In the genomic region with DNA sequence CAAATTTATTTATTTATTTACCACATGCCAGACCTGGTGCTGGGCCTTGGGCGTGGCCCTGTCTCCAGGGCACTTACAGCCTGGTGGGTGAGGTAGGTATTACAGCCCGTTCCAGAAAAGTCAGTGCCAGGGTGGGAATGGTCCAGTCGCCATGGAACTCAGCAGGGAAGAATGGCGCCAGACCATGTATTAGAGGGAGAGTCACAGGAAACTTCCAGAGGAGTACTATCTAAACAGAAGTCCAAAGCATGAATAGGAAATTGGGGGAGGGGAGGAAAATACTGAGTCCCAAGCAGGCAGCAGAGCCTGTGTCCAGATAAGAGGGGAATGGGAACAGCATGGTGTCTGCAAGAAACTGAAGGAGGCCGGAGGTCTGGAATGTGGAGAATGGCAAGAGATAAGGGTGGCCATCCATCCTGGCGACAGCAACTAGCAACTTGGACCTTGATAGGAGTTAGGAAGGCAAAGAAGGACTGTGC, we compare ENCODE assay signal across 10 cellular contexts. TPM values are rescaled to one million over a fixed set of nuclear protein-coding genes. Genes with fewer than 3 reads are reported as not detected.
A peak's percentile ranks its signal among the peaks of the same experiment; 100 is the strongest.
DNase-seq lines count a peak whose midpoint lies in the region; ATAC-seq and TF ChIP-seq lines count a peak whose summit lies in the region.
"Had no signal": no experiment of that assay in that cellular context is flagged by ENCODE, and none has a peak within 500 bp of the region (broad histone marks: within the 10 kb centered on the region; RNA-seq: fewer than 3 reads in every experiment).

No MANE protein-coding gene starts in this region.

- no TSS peak for BruUV-seq in PC-9 (replicated peaks; lab: Mats Ljungman, UMichigan)

- H3K9me2 ChIP-seq in PC-9 (ENCODE audit: insufficient read depth), result no peaks in the 10 kb centered on the region

- no peaks in the 10 kb centered on the region for H3K27me3 ChIP-seq in PC-9 (ENCODE audit: insufficient read depth, low read depth)

- peaks cover 73% of the 10 kb centered on the region for H3K36me3 Mint-ChIP-seq in T-helper 1 cell treated with Interleukin-12 subunit alpha and Interleukin-12 subunit beta and Interleukin-4 antibody, amounts not matched to agents 30 μg/mL and 1 μg/mL, for 36 hours (ENCODE audit: low read depth)
- peaks cover 49% of the 10 kb centered on the region for H3K36me3 Mint-ChIP-seq in stimulated activated memory B cell treated with anti-CD40 and anti-IgM and Interleukin-4, amounts not matched to agents 10 μg/mL and 1 μg/mL and 100 μg/mL, for 72 hours

- DNase-seq in T-helper 1 cell, result no peak
- DNase-seq in PC-9, result no peak
- peak; percentile 67 for DNase-seq in fibroblast of pulmonary artery (ENCODE audit: low read depth)
- DNase-seq in T1000 (lab: John Stamatoyannopoulos, UW), result no peak

- peak overlapping the region; percentile 45 for H3K27ac Mint-ChIP-seq in T-helper 1 cell treated with Interleukin-12 subunit alpha and Interleukin-12 subunit beta and Interleukin-4 antibody, amounts not matched to agents 30 μg/mL and 1 μg/mL, for 36 hours
- H3K27ac Mint-ChIP-seq in stimulated activated memory B cell treated with anti-CD40 and anti-IgM and Interleukin-4, amounts not matched to agents 10 μg/mL and 1 μg/mL and 100 μg/mL, for 72 hours, result peak overlapping the region; percentile 58

- H2AFZ ChIP-seq in PC-9, result no peak overlapping the region

- peaks cover 31% of the 10 kb centered on the region for H3K4me1 ChIP-seq in PC-9 (replicated peaks; ENCODE audit: insufficient read depth)

- H3K36me3 ChIP-seq in PC-9 (ENCODE audit: low read depth), result peaks cover 6% of the 10 kb centered on the region; the same call in 1 of the 2 replicates

- H3K4me3 ChIP-seq in PC-9, result no peak overlapping the region
- no peak overlapping the region for H3K4me3 ChIP-seq in fibroblast of pulmonary artery (replicated peaks; ENCODE audit: low read depth, low read length)
- H3K4me3 ChIP-seq: skin epidermis had no signal

- peaks cover 69% of the 10 kb centered on the region for H3K4me1 Mint-ChIP-seq in T-helper 1 cell treated with Interleukin-12 subunit alpha and Interleukin-12 subunit beta and Interleukin-4 antibody, amounts not matched to agents 30 μg/mL and 1 μg/mL, for 36 hours (ENCODE audit: low read depth)
- H3K4me1 Mint-ChIP-seq in stimulated activated memory B cell treated with anti-CD40 and anti-IgM and Interleukin-4, amounts not matched to agents 10 μg/mL and 1 μg/mL and 100 μg/mL, for 72 hours, result peaks cover 58% of the 10 kb centered on the region

- H3K4me2 ChIP-seq in PC-9, result no peak overlapping the region

- TF ChIP-seq CTCF in PC-9 (conservative IDR thresholded peaks at IDR 0.05), result peak; percentile 57
- peak; percentile 47 for TF ChIP-seq CTCF in fibroblast of pulmonary artery (IDR thresholded peaks at IDR 0.05; ENCODE audit: low read length, missing control alignments)

- H3K79me2 ChIP-seq in PC-9 (ENCODE audit: low read depth), result peaks cover 38% of the 10 kb centered on the region

- H3K27ac ChIP-seq in PC-9, result no peak overlapping the region
- H3K27ac ChIP-seq: C4-2B had no signal

- peaks cover 33% of the 10 kb centered on the region for H3F3A ChIP-seq in PC-9 (ENCODE audit: insufficient read depth, low read depth)

- CTCF ChIA-PET in PC-9 (lab: Charles Lee), result no interaction called here

- no peaks in the 10 kb centered on the region for H4K20me1 ChIP-seq in PC-9 (ENCODE audit: insufficient read depth)

- intact Hi-C loops in PC-9 (cut with micrococcal nuclease; ENCODE audit: unreplicated experiment), result no loop called here

- peak overlapping the region; percentile 48 for H3K4me3 Mint-ChIP-seq in T-helper 1 cell treated with Interleukin-12 subunit alpha and Interleukin-12 subunit beta and Interleukin-4 antibody, amounts not matched to agents 30 μg/mL and 1 μg/mL, for 36 hours
- H3K4me3 Mint-ChIP-seq in stimulated activated memory B cell treated with anti-CD40 and anti-IgM and Interleukin-4, amounts not matched to agents 10 μg/mL and 1 μg/mL and 100 μg/mL, for 72 hours, result no peak overlapping the region

- H3K9me3 Mint-ChIP-seq in T-helper 1 cell treated with Interleukin-12 subunit alpha and Interleukin-12 subunit beta and Interleukin-4 antibody, amounts not matched to agents 30 μg/mL and 1 μg/mL, for 36 hours, result no peaks in the 10 kb centered on the region
- H3K9me3 Mint-ChIP-seq in stimulated activated memory B cell treated with anti-CD40 and anti-IgM and Interleukin-4, amounts not matched to agents 10 μg/mL and 1 μg/mL and 100 μg/mL, for 72 hours, result no peaks in the 10 kb centered on the region

- H3K9me3 ChIP-seq in PC-9 (ENCODE audit: insufficient read depth, low read depth), result no peaks in the 10 kb centered on the region

- no peak for ATAC-seq in stimulated activated memory B cell treated with anti-CD40 and anti-IgM and Interleukin-4, amounts not matched to agents 10 μg/mL and 1 μg/mL and 100 μg/mL, for 72 hours
- ATAC-seq in GM18861 (IDR thresholded peaks at IDR 0.05; ENCODE audit: unreplicated experiment) (no peak), HG03432 (IDR thresholded peaks at IDR 0.05; ENCODE audit: unreplicated experiment) (no peak)

- POLR2A ChIA-PET in PC-9 (lab: Charles Lee; ENCODE audit: unreplicated experiment), result no interaction called here

- H3K27me3 Mint-ChIP-seq in T-helper 1 cell treated with Interleukin-12 subunit alpha and Interleukin-12 subunit beta and Interleukin-4 antibody, amounts not matched to agents 30 μg/mL and 1 μg/mL, for 36 hours (ENCODE audit: low read depth), result no peaks in the 10 kb centered on the region
- no peaks in the 10 kb centered on the region for H3K27me3 Mint-ChIP-seq in stimulated activated memory B cell treated with anti-CD40 and anti-IgM and Interleukin-4, amounts not matched to agents 10 μg/mL and 1 μg/mL and 100 μg/mL, for 72 hours

RNA-seq across cellular contexts. Expression of a gene that starts 27.0 kb away (rescaled TPM):
- total RNA-seq in PC-9 (2021), result 31.6 and 39.3 TPM in 2 replicates
